Comparison of ENCODE assay signal across 9 cellular contexts in genomic region chr10:133356953-133357292, GRCh38. TPM values are rescaled to one million over a fixed set of nuclear protein-coding genes. Genes with fewer than 3 reads are reported as not detected.
DNase-seq lines count a peak whose midpoint lies in the region; ATAC-seq, FAIRE-seq and TF ChIP-seq lines count a peak whose summit lies in the region.
"Had no signal": no experiment of that assay in that cellular context is flagged by ENCODE, and none has a peak within 500 bp of the region (broad histone marks: within the 10 kb centered on the region; RNA-seq: fewer than 3 reads in every experiment).

No MANE protein-coding gene starts in this region.

- no peaks in the 10 kb centered on the region; the same call in 1 of the 2 replicates for H3K79me1 ChIP-seq in H1 (ENCODE audit: low read depth, low read length)

- no peak for TF ChIP-seq CTCF in CD14-positive monocyte (IDR thresholded peaks at IDR 0.05)
- TF ChIP-seq CTCF in LNCaP clone FGC (IDR thresholded peaks at IDR 0.05; ENCODE audit: control insufficient read depth, extremely low read depth, insufficient read depth): no peak
- no peak for TF ChIP-seq CTCF in H1 (IDR thresholded peaks at IDR 0.05; ENCODE audit: control extremely low read depth in 1 of 3, insufficient read depth in 1 of 3, low read depth in 1 of 3, low read length in 3 of 3)
- TF ChIP-seq CTCF in neural crest cell (conservative IDR thresholded peaks at IDR 0.05): no peak

- peaks cover 0 to 19% (median 7%) of the 10 kb centered on the region in 4 experiments; a peak in 5 of 7 replicates for H3K27me3 ChIP-seq in H1 (replicated peaks in 1 of 4; ENCODE audit: control insufficient read depth in 3 of 4, extremely low read depth in 1 of 4, insufficient read depth in 3 of 4, low read length in 3 of 4)

- no peak overlapping the region for H2BK20ac ChIP-seq in H1 (ENCODE audit: low read length)

- intact Hi-C loops in CD14-positive monocyte (cut with micrococcal nuclease): no loop called here

- no peak for FAIRE-seq in H1 (lab: Jason Lieb, UNC)

- H3K27ac ChIP-seq in H1 (ENCODE audit: low read depth, low read length): no peak overlapping the region

- H3K4me1 Mint-ChIP-seq in CD14-positive monocyte (peaks cover 12% of the 10 kb centered on the region), neural crest cell (no peaks in the 10 kb centered on the region)

- H4K91ac ChIP-seq in H1 (replicated peaks; ENCODE audit: insufficient read length, low read length): peak overlapping the region; percentile 54

- no peak overlapping the region for H2BK15ac ChIP-seq in H1 (ENCODE audit: low read length)

- no peak overlapping the region for H2BK120ac ChIP-seq in H1 (replicated peaks; ENCODE audit: low read depth, low read length)

- H3K4me3 ChIP-seq in LNCaP clone FGC (ENCODE audit: low read depth, low read length) (peak overlapping the region; percentile 66), H1 (ENCODE audit: extremely low read depth in 1 of 4, insufficient read depth in 2 of 4, low read depth in 3 of 4, low read length in 4 of 4) (peak overlapping the region; percentile 51 to 78 (median 68))

- POLR2A ChIA-PET in H1 (lab: Charles Lee; ENCODE audit: partially characterized antibody): interaction anchor here (0.6 to 5.0 kb wide), 11 partner anchors 10 to 96 kb away, joined by 3 to 38 read pairs (median 7); partner anchors contain the start of genes CALY and PRAP1

- peaks cover 7 to 16% of the 10 kb centered on the region in 2 experiments for H4K20me1 ChIP-seq in H1 (replicated peaks in 1 of 2; ENCODE audit: control insufficient read depth in 1 of 2, insufficient read depth in 2 of 2, low read length in 2 of 2)

- DNase-seq in CD14-positive monocyte (ENCODE audit: low spot score) (no peak), LNCaP clone FGC (ENCODE audit: low read depth) (no peak), H1 (ENCODE audit: low read depth in 1 of 2, low spot score in 2 of 2) (no peak), neural crest cell (ENCODE audit: low read depth, low spot score) (no peak), ureter (ENCODE audit: low spot score) (no peak), middle frontal gyrus (ENCODE audit: extremely low spot score, low spot score) (no peak)

- WGBS in H1 (ENCODE audit: extremely low coverage in 1 of 2, insufficient coverage in 1 of 2, insufficient read length in 1 of 2, insufficient replicate concordance in 2 of 2, low coverage in 1 of 2, low lambda C conversion rate in 2 of 2, missing lambda C conversion rate in 1 of 2), 2 experiments: 27% methylated on average over 11 of the region's 17 CpGs; no CpG with 5 or more reads in 1 of the 2 experiments

- H3K9me3 Mint-ChIP-seq in CD14-positive monocyte: peaks cover 0 to 1% (median 0%) of the 10 kb centered on the region in 7 donors
- no peaks in the 10 kb centered on the region for H3K9me3 Mint-ChIP-seq in neural crest cell

- ATAC-seq in HG03159 (IDR thresholded peaks at IDR 0.05; ENCODE audit: unreplicated experiment) (no peak), GM18907 (IDR thresholded peaks at IDR 0.05; ENCODE audit: unreplicated experiment) (no peak)

- H3K4ac ChIP-seq in H1 (replicated peaks; ENCODE audit: insufficient read length, low read depth, low read length): peak overlapping the region; percentile 69

- H3K4me1 ChIP-seq in H1 (replicated peaks in 1 of 4; ENCODE audit: control insufficient read depth in 3 of 4, insufficient read depth in 4 of 4, low read length in 3 of 4): peaks cover 0 to 6% (median 3%) of the 10 kb centered on the region in 4 experiments; a peak in 4 of 7 replicates

- no peak overlapping the region for H2AFZ ChIP-seq in H1 (ENCODE audit: low read length)

- peak overlapping the region; percentile 46 for H3K56ac ChIP-seq in H1 (replicated peaks; ENCODE audit: insufficient read length, low read depth, low read length)

- CTCF ChIA-PET in H1 (lab: Charles Lee; ENCODE audit: partially characterized antibody): interaction anchor here (0.6 to 4.9 kb wide), 3 partner anchors 12 to 27 kb away, joined by 3 to 57 read pairs (median 9); no protein-coding TSS in a partner anchor

- H3K36me3 Mint-ChIP-seq in CD14-positive monocyte (peaks cover 8 to 10% of the 10 kb centered on the region in 2 donors), neural crest cell (ENCODE audit: low read depth) (peaks cover 6% of the 10 kb centered on the region)

- TF ChIP-seq POLR2A in H1 (IDR thresholded peaks at IDR 0.05; ENCODE audit: control extremely low read depth in 1 of 2, low read depth in 2 of 2, low read length in 2 of 2): no peak

- no peaks in the 10 kb centered on the region for H3K79me2 ChIP-seq in H1 (ENCODE audit: control insufficient read depth in 1 of 2, insufficient read depth in 2 of 2, low read length in 2 of 2)

- no peak overlapping the region for H2BK12ac ChIP-seq in H1 (ENCODE audit: low read depth, low read length)

- H4K5ac ChIP-seq in H1 (ENCODE audit: insufficient read length, low read depth, low read length): no peak overlapping the region

- TF ChIP-seq EP300 in H1 (IDR thresholded peaks at IDR 0.05; ENCODE audit: borderline replicate concordance in 1 of 2, low read depth in 2 of 2, low read length in 2 of 2): no peak

- H2AK5ac ChIP-seq in H1 (ENCODE audit: low read depth, low read length): no peak overlapping the region

- H3K36me3 ChIP-seq in H1 (ENCODE audit: control insufficient read depth in 2 of 4, insufficient read depth in 4 of 4, low read length in 3 of 4): peaks cover 0 to 1% (median under 1%) of the 10 kb centered on the region in 4 experiments; a peak in 4 of 8 replicates

- H3K27me3 Mint-ChIP-seq in CD14-positive monocyte (ENCODE audit: low read depth in 3 of 3) (peaks cover 0 to 8% (median 0%) of the 10 kb centered on the region in 3 donors), neural crest cell (ENCODE audit: low read depth) (no peaks in the 10 kb centered on the region)

- H2BK5ac ChIP-seq in H1 (ENCODE audit: low read depth, low read length): 0 out of 2 replicates have a peak overlapping the region, but pooled peaks have one; percentile 52

- H3K4me3 Mint-ChIP-seq in CD14-positive monocyte (peak overlapping the region; percentile 77 to 87), neural crest cell (peak overlapping the region; percentile 77)

- H3K9me3 ChIP-seq in H1 (ENCODE audit: insufficient read depth in 2 of 2, low read depth in 1 of 2, low read length in 1 of 2): no peaks in the 10 kb centered on the region

- TF ChIP-seq RAD21 in H1 (IDR thresholded peaks at IDR 0.05 in 1 of 2, conservative IDR thresholded peaks at IDR 0.05 in 1 of 2; ENCODE audit: low read depth in 2 of 2, low read length in 2 of 2): no peak

- H3K14ac ChIP-seq in H1 (ENCODE audit: insufficient read length): no peak overlapping the region

- H3K4me2 ChIP-seq in H1 (ENCODE audit: insufficient read depth in 1 of 2, low read depth in 2 of 2, low read length in 2 of 2): peak overlapping the region; percentile 76 to 80

- H3K9ac ChIP-seq in H1 (replicated peaks in 1 of 4; ENCODE audit: extremely low read depth in 1 of 4, low read depth in 3 of 4, low read length in 3 of 4): peak overlapping the region; percentile 46 to 54 (median 52); a peak in 4 of 7 replicates

- peak overlapping the region in 1 of 7 donors; percentile 50 for H3K27ac Mint-ChIP-seq in CD14-positive monocyte
- no peak overlapping the region for H3K27ac Mint-ChIP-seq in neural crest cell (ENCODE audit: unreplicated experiment)

- peaks cover 6% of the 10 kb centered on the region; the same call in 1 of the 2 replicates for H3K23me2 ChIP-seq in H1 (ENCODE audit: low read depth, low read length)

- peak overlapping the region; percentile 83; the same call in 1 of the 2 replicates for H4K8ac ChIP-seq in H1 (ENCODE audit: extremely low read depth, insufficient read depth, low read length)

- H3K23ac ChIP-seq in H1 (ENCODE audit: insufficient read length): no peak overlapping the region

- peak overlapping the region; percentile 93; the same call in 1 of the 2 replicates for H3K18ac ChIP-seq in H1 (ENCODE audit: extremely low read depth, low read length)

RNA-seq across cellular contexts. Expression of gene FUOM, which starts 0.9 kb away (rescaled TPM):
- 10 to 100 TPM; 39.0 to 56.8 TPM for polyA plus RNA-seq in CD14-positive monocyte
- 21.1 and 22.0 TPM in 2 replicates for total RNA-seq in H1 (2021; fragmentation: NEBNext Ultra II Directional; extraction: Animal tissue kit (Norgen Biotek cat#: 25700))
- polyA plus RNA-seq in H1 (2011; rRNA removed): 30.4 and 41.6 TPM in 2 replicates
- polyA plus RNA-seq in H1 (2011; cell fraction: cytosol; rRNA removed): 34.4 TPM
- 40.7 TPM for polyA plus RNA-seq in H1 (2011; cell fraction: nucleus; rRNA removed)
- 14.1 to 21.4 TPM (median 19.5 TPM) in 4 replicates for polyA plus RNA-seq in H1 (2012, experiment 1 of 2)
- 31.3 TPM for polyA plus RNA-seq in H1 (2012, experiment 2 of 2)
- polyA plus RNA-seq in H1 (2013, experiment 1 of 2): 26.0 TPM
- 24.2 TPM for polyA plus RNA-seq in H1 (2013, experiment 2 of 2)
- polyA minus RNA-seq in H1 (2011; rRNA and poly(A)+ RNA removed): 3.3 and 4.7 TPM in 2 replicates
- 13.8 TPM for polyA minus RNA-seq in H1 (2011; cell fraction: cytosol; rRNA and poly(A)+ RNA removed)
- 49.8 TPM for polyA minus RNA-seq in H1 (2011; cell fraction: nucleus; rRNA and poly(A)+ RNA removed)
- total RNA-seq in neural crest cell: 18.1 and 18.3 TPM in 2 replicates
- 20.3 TPM for total RNA-seq in ureter

RNA-seq across cellular contexts. Expression of gene PRAP1, which starts 9.8 kb away (rescaled TPM):
- polyA plus RNA-seq in CD14-positive monocyte (not detected), H1 (2011; rRNA removed) (1.4 and 1.6 TPM in 2 replicates)
- 0.61 TPM in 1 of 2 replicates, not detected in the other for total RNA-seq in H1 (2021; fragmentation: NEBNext Ultra II Directional; extraction: Animal tissue kit (Norgen Biotek cat#: 25700))
- 0.40 TPM for polyA plus RNA-seq in H1 (2011; cell fraction: cytosol; rRNA removed)
- 0.91 TPM for polyA plus RNA-seq in H1 (2011; cell fraction: nucleus; rRNA removed)
- polyA plus RNA-seq in H1 (2012, experiment 1 of 2): 0.72 to 1.2 TPM (median 0.87 TPM) in 4 replicates
- 1.2 TPM for polyA plus RNA-seq in H1 (2012, experiment 2 of 2)
- 1.1 TPM for polyA plus RNA-seq in H1 (2013, experiment 1 of 2)
- polyA plus RNA-seq in H1 (2013, experiment 2 of 2): 1.2 TPM
- 0.39 TPM in 1 of 2 replicates, not detected in the other for polyA minus RNA-seq in H1 (2011; rRNA and poly(A)+ RNA removed)
- not detected for polyA minus RNA-seq in H1 (2011; cell fraction: cytosol; rRNA and poly(A)+ RNA removed)
- not detected for polyA minus RNA-seq in H1 (2011; cell fraction: nucleus; rRNA and poly(A)+ RNA removed)
- total RNA-seq in neural crest cell (not detected in 2 replicates), ureter (not detected)
- total RNA-seq: subcutaneous adipose tissue had no signal

RNA-seq across cellular contexts. Expression of gene ECHS1, which starts 16.2 kb away (rescaled TPM):
- polyA plus RNA-seq in CD14-positive monocyte (100 to 1,000 TPM in 1 of 2 donors, 10 to 100 TPM in 1; 85.1 to 102 TPM), H1 (2011; rRNA removed) (41.7 and 52.2 TPM in 2 replicates)
- 101 and 108 TPM in 2 replicates for total RNA-seq in H1 (2021; fragmentation: NEBNext Ultra II Directional; extraction: Animal tissue kit (Norgen Biotek cat#: 25700))
- polyA plus RNA-seq in H1 (2011; cell fraction: cytosol; rRNA removed): 45.6 TPM
- 57.4 TPM for polyA plus RNA-seq in H1 (2011; cell fraction: nucleus; rRNA removed)
- polyA plus RNA-seq in H1 (2012, experiment 1 of 2): 89.7 to 117 TPM (median 107 TPM) in 4 replicates
- polyA plus RNA-seq in H1 (2012, experiment 2 of 2): 170 TPM
- 78.8 TPM for polyA plus RNA-seq in H1 (2013, experiment 1 of 2)
- 83.3 TPM for polyA plus RNA-seq in H1 (2013, experiment 2 of 2)
- polyA minus RNA-seq in H1 (2011; rRNA and poly(A)+ RNA removed): 23.2 and 29.4 TPM in 2 replicates
- polyA minus RNA-seq in H1 (2011; cell fraction: cytosol; rRNA and poly(A)+ RNA removed): 33.2 TPM
- polyA minus RNA-seq in H1 (2011; cell fraction: nucleus; rRNA and poly(A)+ RNA removed): 10.3 TPM
- total RNA-seq in neural crest cell (98.1 and 103 TPM in 2 replicates), ureter (130 TPM)

RNA-seq across cellular contexts. Expression of gene CALY, which starts 20.2 kb away (rescaled TPM):
- polyA plus RNA-seq in CD14-positive monocyte (not detected), H1 (2011; rRNA removed) (1.5 and 3.2 TPM in 2 replicates)
- total RNA-seq in H1 (2021; fragmentation: NEBNext Ultra II Directional; extraction: Animal tissue kit (Norgen Biotek cat#: 25700)): 1.3 and 1.7 TPM in 2 replicates
- 1.6 TPM for polyA plus RNA-seq in H1 (2011; cell fraction: cytosol; rRNA removed)
- polyA plus RNA-seq in H1 (2011; cell fraction: nucleus; rRNA removed): 2.1 TPM
- 0.88 to 2.4 TPM (median 1.5 TPM) in 4 replicates for polyA plus RNA-seq in H1 (2012, experiment 1 of 2)
- polyA plus RNA-seq in H1 (2012, experiment 2 of 2): not detected
- 1.7 TPM for polyA plus RNA-seq in H1 (2013, experiment 1 of 2)
- 1.3 TPM for polyA plus RNA-seq in H1 (2013, experiment 2 of 2)
- polyA minus RNA-seq in H1 (2011; rRNA and poly(A)+ RNA removed): not detected in 2 replicates
- not detected for polyA minus RNA-seq in H1 (2011; cell fraction: cytosol; rRNA and poly(A)+ RNA removed)
- polyA minus RNA-seq in H1 (2011; cell fraction: nucleus; rRNA and poly(A)+ RNA removed): not detected
- total RNA-seq in neural crest cell (0.82 and 0.89 TPM in 2 replicates), ureter (not detected)

RNA-seq across cellular contexts. Expression of gene PAOX, which starts 22.1 kb away (rescaled TPM):
- polyA plus RNA-seq in CD14-positive monocyte: 1 to 10 TPM; 9.3 to 9.5 TPM
- 4.2 and 4.3 TPM in 2 replicates for total RNA-seq in H1 (2021; fragmentation: NEBNext Ultra II Directional; extraction: Animal tissue kit (Norgen Biotek cat#: 25700))
- 3.7 and 6.5 TPM in 2 replicates for polyA plus RNA-seq in H1 (2011; rRNA removed)
- 4.5 TPM for polyA plus RNA-seq in H1 (2011; cell fraction: cytosol; rRNA removed)
- polyA plus RNA-seq in H1 (2011; cell fraction: nucleus; rRNA removed): 7.1 TPM
- polyA plus RNA-seq in H1 (2012, experiment 1 of 2): 3.9 to 5.0 TPM (median 4.5 TPM) in 4 replicates
- 4.7 TPM for polyA plus RNA-seq in H1 (2012, experiment 2 of 2)
- 2.6 TPM for polyA plus RNA-seq in H1 (2013, experiment 1 of 2)
- 2.5 TPM for polyA plus RNA-seq in H1 (2013, experiment 2 of 2)
- polyA minus RNA-seq in H1 (2011; rRNA and poly(A)+ RNA removed): 2.3 and 2.9 TPM in 2 replicates
- polyA minus RNA-seq in H1 (2011; cell fraction: cytosol; rRNA and poly(A)+ RNA removed): 2.6 TPM
- 3.4 TPM for polyA minus RNA-seq in H1 (2011; cell fraction: nucleus; rRNA and poly(A)+ RNA removed)
- 8.8 and 9.7 TPM in 2 replicates for total RNA-seq in neural crest cell
- total RNA-seq in ureter: 5.2 TPM
